Comparison of ENCODE assay signal across 26 cellular contexts in the genomic region with DNA sequence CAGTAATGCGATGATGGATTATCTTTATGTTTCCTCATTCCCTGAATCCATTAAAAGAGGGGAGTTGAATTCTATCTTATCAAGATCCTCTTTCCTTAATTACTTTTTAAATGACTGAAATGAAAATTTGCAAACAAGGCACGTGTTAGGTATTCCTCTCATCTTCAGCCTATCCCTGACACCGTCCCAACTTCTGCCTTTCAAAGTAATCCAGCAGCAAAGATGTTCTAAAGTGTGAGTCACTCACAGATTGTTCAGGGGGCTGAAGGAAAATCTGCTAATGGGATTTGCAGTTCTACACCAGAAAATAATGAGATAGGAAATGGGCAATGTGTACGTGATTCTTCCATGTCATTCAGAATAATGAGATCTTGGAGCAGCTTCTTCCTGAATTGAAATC.
A peak's percentile ranks its signal among the peaks of the same experiment; 100 is the strongest.
DNase-seq lines count a peak whose midpoint lies in the region; ATAC-seq, FAIRE-seq and TF ChIP-seq lines count a peak whose summit lies in the region.
"Had no signal": no experiment of that assay in that cellular context is flagged by ENCODE, and none has a peak within 500 bp of the region (broad histone marks: within the 10 kb centered on the region; RNA-seq: fewer than 3 reads in every experiment).

No MANE protein-coding gene starts in this region.

- H3K4me2 ChIP-seq in keratinocyte (ENCODE audit: control insufficient read depth, extremely low read depth, insufficient read depth, low read depth, low read length) = peak overlapping the region; percentile 84
- H3K4me2 ChIP-seq: PC-9 had no signal

- H3K4me1 ChIP-seq in RWPE2 (ENCODE audit: insufficient read depth, poor library complexity, severe bottlenecking) (peaks cover 31% of the 10 kb centered on the region), keratinocyte (ENCODE audit: control insufficient read depth, extremely low read depth, insufficient read depth, low read length) (peaks cover 43% of the 10 kb centered on the region), BE2C (peaks cover 8% of the 10 kb centered on the region), stomach (no peaks in the 10 kb centered on the region)

- dilution Hi-C loops in keratinocyte (cut with MboI; ENCODE audit: extremely low pct_ligation_motif_present, low sequenced_read_pairs) = no loop called here

- ATAC-seq in RWPE2 (ENCODE audit: low read depth) = no peak
- ATAC-seq: GM12878 had no signal

- no peak overlapping the region for H3K4me3 ChIP-seq in RWPE2 (ENCODE audit: severe bottlenecking)
- H3K4me3 ChIP-seq in keratinocyte (ENCODE audit: control insufficient read depth in 2 of 3, extremely low read depth in 1 of 3, insufficient read depth in 2 of 3, low read depth in 1 of 3, low read length in 3 of 3) = no peak overlapping the region
- H3K4me3 ChIP-seq in BE2C (ENCODE audit: low read depth, low read length) = no peak overlapping the region
- H3K4me3 ChIP-seq in stomach = no peak overlapping the region
- H3K4me3 ChIP-seq: GM12878, PC-9 had no signal

- H3K27ac ChIP-seq in RWPE2 (ENCODE audit: poor library complexity, severe bottlenecking) = peak overlapping the region; percentile 67
- H3K27ac ChIP-seq in keratinocyte (ENCODE audit: control insufficient read depth, insufficient read depth, low read length) = peak overlapping the region; percentile 62
- H3K27ac ChIP-seq in stomach = no peak overlapping the region
- H3K27ac ChIP-seq: PC-9 had no signal

- TF ChIP-seq CTCF in RWPE2 (IDR thresholded peaks at IDR 0.05; ENCODE audit: poor library complexity, severe bottlenecking) (no peak), keratinocyte (optimal IDR thresholded peaks at IDR 0.05 in 1 of 3, IDR thresholded peaks at IDR 0.05 in 1 of 3, conservative IDR thresholded peaks at IDR 0.05 in 1 of 3; ENCODE audit: extremely low read depth in 1 of 3, insufficient read depth in 2 of 3, low read length in 3 of 3) (no peak), BE2C (IDR thresholded peaks at IDR 0.05; ENCODE audit: low read depth, low read length) (no peak), stomach (IDR thresholded peaks at IDR 0.05) (no peak)

- intact Hi-C loops in stomach (cut with DNase I; ENCODE audit: low total_unique reads) = no loop called here

- H4K20me1 ChIP-seq in keratinocyte (ENCODE audit: control insufficient read depth, extremely low read depth, insufficient read depth, low read length) = no peaks in the 10 kb centered on the region

- H3K9ac ChIP-seq in keratinocyte (ENCODE audit: control insufficient read depth, extremely low read depth, insufficient read depth, low read length) = no peak overlapping the region

- no peak overlapping the region for H2AFZ ChIP-seq in keratinocyte (ENCODE audit: control insufficient read depth, low read length)
- H2AFZ ChIP-seq: PC-9 had no signal

- no peaks in the 10 kb centered on the region for H3K36me3 ChIP-seq in RWPE2 (ENCODE audit: low read depth)
- H3K36me3 ChIP-seq in keratinocyte (ENCODE audit: control insufficient read depth in 2 of 2, extremely low read depth in 1 of 2, insufficient read depth in 2 of 2, low read length in 2 of 2) = no peaks in the 10 kb centered on the region
- H3K36me3 ChIP-seq in BE2C = no peaks in the 10 kb centered on the region
- H3K36me3 ChIP-seq in stomach = no peaks in the 10 kb centered on the region

- TF ChIP-seq POLR2A in stomach (IDR thresholded peaks at IDR 0.05) = no peak

- H3K27me3 ChIP-seq in RWPE2 (ENCODE audit: insufficient read depth, poor library complexity, severe bottlenecking) = no peaks in the 10 kb centered on the region
- H3K27me3 ChIP-seq in keratinocyte (ENCODE audit: control insufficient read depth, extremely low read depth, insufficient read depth, low read length) = no peaks in the 10 kb centered on the region
- H3K27me3 ChIP-seq in BE2C = no peaks in the 10 kb centered on the region
- no peaks in the 10 kb centered on the region for H3K27me3 ChIP-seq in stomach

- TF ChIP-seq EP300 in stomach (IDR thresholded peaks at IDR 0.05) = no peak

- H3K79me2 ChIP-seq in keratinocyte (ENCODE audit: control insufficient read depth, insufficient read depth, low read length) = no peaks in the 10 kb centered on the region

- H3K9me3 ChIP-seq in RWPE2 (ENCODE audit: severe bottlenecking) (no peaks in the 10 kb centered on the region), keratinocyte (ENCODE audit: control insufficient read depth, low read depth, low read length) (no peaks in the 10 kb centered on the region), BE2C (no peaks in the 10 kb centered on the region), stomach (no peaks in the 10 kb centered on the region)

- 83 to 93% (median 88%) methylated on average over 4 of the region's 4 CpGs for WGBS in stomach, 5 donors

- FAIRE-seq in GM19239 (lab: Jason Lieb, UNC) = peak; percentile 45
- no peak for FAIRE-seq in keratinocyte (lab: Jason Lieb, UNC)
- FAIRE-seq in urothelium cell line (lab: Jason Lieb, UNC) = no peak
- FAIRE-seq: A204.1, GM12878, H1 had no signal

- DNase-seq in A172 (ENCODE audit: low spot score) (peak; percentile 41), GM19239 (ENCODE audit: insufficient read length, low spot score) (no peak), RWPE2 (ENCODE audit: low spot score) (no peak), keratinocyte (ENCODE audit: low read depth, low spot score) (no peak), BE2C (no peak), stomach (no peak), urothelium cell line (ENCODE audit: low spot score) (no peak)
- DNase-seq: AML-193; C1 segment of cervical spinal cord; CD4-positive, alpha-beta memory T cell; COR-L47; GDM1; HCEC 1CT; KG1; NCI-H1048; NCI-H1417; NCI-H187; NCI-H2081 treated with DMSO at 0.1 percent for 48 hours; NCI-H2171; NCI-H510A; NK-92 treated with Interleukin-12 subunit alpha and Interleukin-12 subunit beta, amount 100 ng/mL, for 24 hours; Right ventricle myocardium superior had no signal

- no peaks in the 10 kb centered on the region for H3K9me1 ChIP-seq in keratinocyte (ENCODE audit: control insufficient read depth, extremely low read depth, insufficient read depth, low read length)

Comparison
In these comparisons a context has a peak if more than half of its experiments do, and no peak if none do; other contexts are left out.
1. H3K27ac ChIP-seq: peak in RWPE2 (single experiment) and keratinocyte (single experiment); none in stomach (0 of 5).